In the genomic region with DNA sequence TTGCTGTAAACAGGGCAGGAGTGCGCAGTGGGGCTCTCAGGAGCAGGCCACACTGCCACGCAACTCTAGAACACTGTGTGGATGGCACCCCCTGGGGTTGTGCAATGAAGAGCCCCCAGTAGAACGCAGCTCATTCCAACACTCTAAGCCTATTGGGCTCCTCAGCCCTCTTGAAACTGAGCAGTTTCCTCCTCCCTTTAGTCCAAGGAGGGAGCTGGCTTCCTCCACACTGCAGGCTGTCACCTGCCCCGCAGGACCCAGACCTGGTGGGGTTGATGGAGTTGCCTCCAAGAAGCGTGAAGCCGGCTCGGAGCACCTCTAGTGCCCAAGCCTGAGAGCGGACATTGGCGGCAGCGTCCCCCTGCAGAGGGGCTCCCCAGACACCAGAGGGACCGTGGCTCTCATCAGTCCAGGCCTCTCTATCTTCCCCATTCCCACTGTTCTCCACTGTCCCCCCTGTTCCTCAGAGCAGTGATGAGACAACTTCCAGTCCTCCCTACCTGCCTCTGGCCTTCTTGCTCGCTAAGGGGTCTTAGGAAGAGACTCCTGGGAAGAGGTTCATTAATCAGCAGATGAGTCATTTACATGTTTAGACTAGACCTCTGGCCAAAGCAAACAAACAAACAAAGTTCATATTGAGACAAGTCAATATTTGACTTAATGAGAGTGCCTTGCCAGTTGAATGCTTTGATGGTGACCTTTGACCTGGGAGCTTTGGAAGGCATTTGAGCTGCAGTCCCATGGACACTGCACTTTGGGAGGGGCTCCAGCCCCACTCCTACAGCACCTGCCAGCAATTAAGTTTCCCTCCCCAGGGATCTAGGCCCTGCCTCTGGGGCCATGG, we compare ENCODE assay signal across 3 cellular contexts.
TF ChIP-seq lines count a peak whose summit lies in the region.

No MANE protein-coding gene starts in this region.

TF ChIP-seq in SK-N-SH treated with all-trans-retinoic acid at 6 μM for 48 hours, 23 proteins besides CTCF, POLR2A, EP300 and RAD21:
- TF ChIP-seq RARB (CRISPR knock-in tag; IDR thresholded peaks at IDR 0.05) (no peak), ZFP30 (CRISPR knock-in tag; IDR thresholded peaks at IDR 0.05) (no peak), ZFP3 (CRISPR knock-in tag; IDR thresholded peaks at IDR 0.05) (no peak), CSDC2 (CRISPR knock-in tag; IDR thresholded peaks at IDR 0.05) (no peak), ZNF70 (CRISPR knock-in tag; IDR thresholded peaks at IDR 0.05) (no peak), BACH2 (CRISPR knock-in tag; IDR thresholded peaks at IDR 0.05; ENCODE audit: borderline replicate concordance) (no peak), TCF4 (CRISPR knock-in tag; IDR thresholded peaks at IDR 0.05; ENCODE audit: borderline replicate concordance) (no peak), ARNTL (CRISPR knock-in tag; IDR thresholded peaks at IDR 0.05; ENCODE audit: borderline replicate concordance, low read depth) (no peak), ZNF8 (CRISPR knock-in tag; IDR thresholded peaks at IDR 0.05) (no peak), ISL1 (CRISPR knock-in tag; IDR thresholded peaks at IDR 0.05) (no peak)
- TF ChIP-seq, protein P1, sequence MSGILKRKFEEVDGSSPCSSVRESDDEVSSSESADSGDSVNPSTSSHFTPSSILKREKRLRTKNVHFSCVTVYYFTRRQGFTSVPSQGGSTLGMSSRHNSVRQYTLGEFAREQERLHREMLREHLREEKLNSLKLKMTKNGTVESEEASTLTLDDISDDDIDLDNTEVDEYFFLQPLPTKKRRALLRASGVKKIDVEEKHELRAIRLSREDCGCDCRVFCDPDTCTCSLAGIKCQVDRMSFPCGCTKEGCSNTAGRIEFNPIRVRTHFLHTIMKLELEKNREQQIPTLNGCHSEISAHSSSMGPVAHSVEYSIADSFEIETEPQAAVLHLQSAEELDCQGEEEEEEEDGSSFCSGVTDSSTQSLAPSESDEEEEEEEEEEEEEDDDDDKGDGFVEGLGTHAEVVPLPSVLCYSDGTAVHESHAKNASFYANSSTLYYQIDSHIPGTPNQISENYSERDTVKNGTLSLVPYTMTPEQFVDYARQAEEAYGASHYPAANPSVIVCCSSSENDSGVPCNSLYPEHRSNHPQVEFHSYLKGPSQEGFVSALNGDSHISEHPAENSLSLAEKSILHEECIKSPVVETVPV (CRISPR knock-in tag; IDR thresholded peaks at IDR 0.05): no peak

TF ChIP-seq in SK-N-SH, 30 proteins besides CTCF, POLR2A, EP300 and RAD21:
- TF ChIP-seq RXRA (IDR thresholded peaks at IDR 0.05; ENCODE audit: borderline replicate concordance, low read depth) (no peak), RFX5 (IDR thresholded peaks at IDR 0.05; ENCODE audit: low read length) (no peak)

TF ChIP-seq in HepG2, 621 proteins besides CTCF, POLR2A, EP300 and RAD21 (continues in another document):
- TF ChIP-seq MAFK (conservative IDR thresholded peaks at IDR 0.05 in 1 of 2, IDR thresholded peaks at IDR 0.05 in 1 of 2; ENCODE audit: low read length in 2 of 2) (no peak), KLF13 (CRISPR knock-in tag; IDR thresholded peaks at IDR 0.05) (no peak), ONECUT2 (CRISPR knock-in tag; IDR thresholded peaks at IDR 0.05) (no peak), GABPB1 (CRISPR knock-in tag; IDR thresholded peaks at IDR 0.05) (no peak), CC2D1A (CRISPR knock-in tag; IDR thresholded peaks at IDR 0.05) (no peak), ZNF607 (CRISPR knock-in tag; IDR thresholded peaks at IDR 0.05; ENCODE audit: borderline replicate concordance) (no peak), ZSCAN12 (CRISPR knock-in tag; IDR thresholded peaks at IDR 0.05) (no peak), ZNF34 (CRISPR knock-in tag; IDR thresholded peaks at IDR 0.05; ENCODE audit: borderline replicate concordance) (no peak), RARA (CRISPR knock-in tag; IDR thresholded peaks at IDR 0.05) (peak; percentile 96), CREM (IDR thresholded peaks at IDR 0.05) (peak; percentile 82), CREM (CRISPR knock-in tag; IDR thresholded peaks at IDR 0.05) (no peak), ZNF878 (CRISPR knock-in tag; IDR thresholded peaks at IDR 0.05) (peak; percentile 61), NAIF1 (CRISPR knock-in tag; IDR thresholded peaks at IDR 0.05; ENCODE audit: borderline replicate concordance) (no peak)
- TF ChIP-seq, protein P2, sequence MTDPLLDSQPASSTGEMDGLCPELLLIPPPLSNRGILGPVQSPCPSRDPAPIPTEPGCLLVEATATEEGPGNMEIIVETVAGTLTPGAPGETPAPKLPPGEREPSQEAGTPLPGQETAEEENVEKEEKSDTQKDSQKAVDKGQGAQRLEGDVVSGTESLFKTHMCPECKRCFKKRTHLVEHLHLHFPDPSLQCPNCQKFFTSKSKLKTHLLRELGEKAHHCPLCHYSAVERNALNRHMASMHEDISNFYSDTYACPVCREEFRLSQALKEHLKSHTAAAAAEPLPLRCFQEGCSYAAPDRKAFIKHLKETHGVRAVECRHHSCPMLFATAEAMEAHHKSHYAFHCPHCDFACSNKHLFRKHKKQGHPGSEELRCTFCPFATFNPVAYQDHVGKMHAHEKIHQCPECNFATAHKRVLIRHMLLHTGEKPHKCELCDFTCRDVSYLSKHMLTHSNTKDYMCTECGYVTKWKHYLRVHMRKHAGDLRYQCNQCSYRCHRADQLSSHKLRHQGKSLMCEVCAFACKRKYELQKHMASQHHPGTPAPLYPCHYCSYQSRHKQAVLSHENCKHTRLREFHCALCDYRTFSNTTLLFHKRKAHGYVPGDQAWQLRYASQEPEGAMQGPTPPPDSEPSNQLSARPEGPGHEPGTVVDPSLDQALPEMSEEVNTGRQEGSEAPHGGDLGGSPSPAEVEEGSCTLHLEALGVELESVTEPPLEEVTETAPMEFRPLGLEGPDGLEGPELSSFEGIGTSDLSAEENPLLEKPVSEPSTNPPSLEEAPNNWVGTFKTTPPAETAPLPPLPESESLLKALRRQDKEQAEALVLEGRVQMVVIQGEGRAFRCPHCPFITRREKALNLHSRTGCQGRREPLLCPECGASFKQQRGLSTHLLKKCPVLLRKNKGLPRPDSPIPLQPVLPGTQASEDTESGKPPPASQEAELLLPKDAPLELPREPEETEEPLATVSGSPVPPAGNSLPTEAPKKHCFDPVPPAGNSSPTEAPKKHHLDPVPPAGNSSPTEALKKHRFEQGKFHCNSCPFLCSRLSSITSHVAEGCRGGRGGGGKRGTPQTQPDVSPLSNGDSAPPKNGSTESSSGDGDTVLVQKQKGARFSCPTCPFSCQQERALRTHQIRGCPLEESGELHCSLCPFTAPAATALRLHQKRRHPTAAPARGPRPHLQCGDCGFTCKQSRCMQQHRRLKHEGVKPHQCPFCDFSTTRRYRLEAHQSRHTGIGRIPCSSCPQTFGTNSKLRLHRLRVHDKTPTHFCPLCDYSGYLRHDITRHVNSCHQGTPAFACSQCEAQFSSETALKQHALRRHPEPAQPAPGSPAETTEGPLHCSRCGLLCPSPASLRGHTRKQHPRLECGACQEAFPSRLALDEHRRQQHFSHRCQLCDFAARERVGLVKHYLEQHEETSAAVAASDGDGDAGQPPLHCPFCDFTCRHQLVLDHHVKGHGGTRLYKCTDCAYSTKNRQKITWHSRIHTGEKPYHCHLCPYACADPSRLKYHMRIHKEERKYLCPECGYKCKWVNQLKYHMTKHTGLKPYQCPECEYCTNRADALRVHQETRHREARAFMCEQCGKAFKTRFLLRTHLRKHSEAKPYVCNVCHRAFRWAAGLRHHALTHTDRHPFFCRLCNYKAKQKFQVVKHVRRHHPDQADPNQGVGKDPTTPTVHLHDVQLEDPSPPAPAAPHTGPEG (CRISPR knock-in tag; IDR thresholded peaks at IDR 0.05): no peak
- TF ChIP-seq, protein P3, sequence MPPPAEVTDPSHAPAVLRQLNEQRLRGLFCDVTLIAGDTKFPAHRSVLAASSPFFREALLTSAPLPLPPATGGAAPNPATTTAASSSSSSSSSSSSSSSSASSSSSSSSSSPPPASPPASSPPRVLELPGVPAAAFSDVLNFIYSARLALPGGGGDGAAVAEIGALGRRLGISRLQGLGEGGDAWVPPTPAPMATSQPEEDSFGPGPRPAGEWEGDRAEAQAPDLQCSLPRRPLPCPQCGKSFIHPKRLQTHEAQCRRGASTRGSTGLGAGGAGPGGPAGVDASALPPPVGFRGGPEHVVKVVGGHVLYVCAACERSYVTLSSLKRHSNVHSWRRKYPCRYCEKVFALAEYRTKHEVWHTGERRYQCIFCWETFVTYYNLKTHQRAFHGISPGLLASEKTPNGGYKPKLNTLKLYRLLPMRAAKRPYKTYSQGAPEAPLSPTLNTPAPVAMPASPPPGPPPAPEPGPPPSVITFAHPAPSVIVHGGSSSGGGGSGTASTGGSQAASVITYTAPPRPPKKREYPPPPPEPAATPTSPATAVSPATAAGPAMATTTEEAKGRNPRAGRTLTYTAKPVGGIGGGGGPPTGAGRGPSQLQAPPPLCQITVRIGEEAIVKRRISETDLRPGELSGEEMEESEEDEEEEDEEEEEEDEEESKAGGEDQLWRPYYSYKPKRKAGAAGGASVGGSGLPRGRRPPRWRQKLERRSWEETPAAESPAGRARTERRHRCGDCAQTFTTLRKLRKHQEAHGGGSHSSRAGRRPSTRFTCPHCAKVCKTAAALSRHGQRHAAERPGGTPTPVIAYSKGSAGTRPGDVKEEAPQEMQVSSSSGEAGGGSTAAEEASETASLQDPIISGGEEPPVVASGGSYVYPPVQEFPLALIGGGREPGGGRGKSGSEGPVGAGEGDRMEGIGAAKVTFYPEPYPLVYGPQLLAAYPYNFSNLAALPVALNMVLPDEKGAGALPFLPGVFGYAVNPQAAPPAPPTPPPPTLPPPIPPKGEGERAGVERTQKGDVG (CRISPR knock-in tag; IDR thresholded peaks at IDR 0.05; ENCODE audit: borderline replicate concordance): no peak
- TF ChIP-seq, protein P4, sequence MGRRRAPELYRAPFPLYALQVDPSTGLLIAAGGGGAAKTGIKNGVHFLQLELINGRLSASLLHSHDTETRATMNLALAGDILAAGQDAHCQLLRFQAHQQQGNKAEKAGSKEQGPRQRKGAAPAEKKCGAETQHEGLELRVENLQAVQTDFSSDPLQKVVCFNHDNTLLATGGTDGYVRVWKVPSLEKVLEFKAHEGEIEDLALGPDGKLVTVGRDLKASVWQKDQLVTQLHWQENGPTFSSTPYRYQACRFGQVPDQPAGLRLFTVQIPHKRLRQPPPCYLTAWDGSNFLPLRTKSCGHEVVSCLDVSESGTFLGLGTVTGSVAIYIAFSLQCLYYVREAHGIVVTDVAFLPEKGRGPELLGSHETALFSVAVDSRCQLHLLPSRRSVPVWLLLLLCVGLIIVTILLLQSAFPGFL (CRISPR knock-in tag; IDR thresholded peaks at IDR 0.05): no peak
- TF ChIP-seq, protein P5, sequence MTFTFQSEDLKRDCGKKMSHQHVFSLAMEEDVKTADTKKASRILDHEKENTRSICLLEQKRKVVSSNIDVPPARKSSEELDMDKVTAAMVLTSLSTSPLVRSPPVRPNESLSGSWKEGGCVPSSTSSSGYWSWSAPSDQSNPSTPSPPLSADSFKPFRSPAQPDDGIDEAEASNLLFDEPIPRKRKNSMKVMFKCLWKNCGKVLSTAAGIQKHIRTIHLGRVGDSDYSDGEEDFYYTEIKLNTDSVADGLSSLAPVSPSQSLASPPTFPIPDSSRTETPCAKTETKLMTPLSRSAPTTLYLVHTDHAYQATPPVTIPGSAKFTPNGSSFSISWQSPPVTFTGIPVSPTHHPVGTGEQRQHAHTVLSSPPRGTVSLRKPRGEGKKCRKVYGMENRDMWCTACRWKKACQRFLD (CRISPR knock-in tag; IDR thresholded peaks at IDR 0.05; ENCODE audit: borderline replicate concordance): no peak
- TF ChIP-seq, protein P6, sequence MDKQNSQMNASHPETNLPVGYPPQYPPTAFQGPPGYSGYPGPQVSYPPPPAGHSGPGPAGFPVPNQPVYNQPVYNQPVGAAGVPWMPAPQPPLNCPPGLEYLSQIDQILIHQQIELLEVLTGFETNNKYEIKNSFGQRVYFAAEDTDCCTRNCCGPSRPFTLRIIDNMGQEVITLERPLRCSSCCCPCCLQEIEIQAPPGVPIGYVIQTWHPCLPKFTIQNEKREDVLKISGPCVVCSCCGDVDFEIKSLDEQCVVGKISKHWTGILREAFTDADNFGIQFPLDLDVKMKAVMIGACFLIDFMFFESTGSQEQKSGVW (CRISPR knock-in tag; IDR thresholded peaks at IDR 0.05; ENCODE audit: borderline replicate concordance): no peak
- TF ChIP-seq, protein P7, sequence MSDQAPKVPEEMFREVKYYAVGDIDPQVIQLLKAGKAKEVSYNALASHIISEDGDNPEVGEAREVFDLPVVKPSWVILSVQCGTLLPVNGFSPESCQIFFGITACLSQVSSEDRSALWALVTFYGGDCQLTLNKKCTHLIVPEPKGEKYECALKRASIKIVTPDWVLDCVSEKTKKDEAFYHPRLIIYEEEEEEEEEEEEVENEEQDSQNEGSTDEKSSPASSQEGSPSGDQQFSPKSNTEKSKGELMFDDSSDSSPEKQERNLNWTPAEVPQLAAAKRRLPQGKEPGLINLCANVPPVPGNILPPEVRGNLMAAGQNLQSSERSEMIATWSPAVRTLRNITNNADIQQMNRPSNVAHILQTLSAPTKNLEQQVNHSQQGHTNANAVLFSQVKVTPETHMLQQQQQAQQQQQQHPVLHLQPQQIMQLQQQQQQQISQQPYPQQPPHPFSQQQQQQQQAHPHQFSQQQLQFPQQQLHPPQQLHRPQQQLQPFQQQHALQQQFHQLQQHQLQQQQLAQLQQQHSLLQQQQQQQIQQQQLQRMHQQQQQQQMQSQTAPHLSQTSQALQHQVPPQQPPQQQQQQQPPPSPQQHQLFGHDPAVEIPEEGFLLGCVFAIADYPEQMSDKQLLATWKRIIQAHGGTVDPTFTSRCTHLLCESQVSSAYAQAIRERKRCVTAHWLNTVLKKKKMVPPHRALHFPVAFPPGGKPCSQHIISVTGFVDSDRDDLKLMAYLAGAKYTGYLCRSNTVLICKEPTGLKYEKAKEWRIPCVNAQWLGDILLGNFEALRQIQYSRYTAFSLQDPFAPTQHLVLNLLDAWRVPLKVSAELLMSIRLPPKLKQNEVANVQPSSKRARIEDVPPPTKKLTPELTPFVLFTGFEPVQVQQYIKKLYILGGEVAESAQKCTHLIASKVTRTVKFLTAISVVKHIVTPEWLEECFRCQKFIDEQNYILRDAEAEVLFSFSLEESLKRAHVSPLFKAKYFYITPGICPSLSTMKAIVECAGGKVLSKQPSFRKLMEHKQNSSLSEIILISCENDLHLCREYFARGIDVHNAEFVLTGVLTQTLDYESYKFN (CRISPR knock-in tag; conservative IDR thresholded peaks at IDR 0.05): peak; percentile 94
- TF ChIP-seq, protein P8, sequence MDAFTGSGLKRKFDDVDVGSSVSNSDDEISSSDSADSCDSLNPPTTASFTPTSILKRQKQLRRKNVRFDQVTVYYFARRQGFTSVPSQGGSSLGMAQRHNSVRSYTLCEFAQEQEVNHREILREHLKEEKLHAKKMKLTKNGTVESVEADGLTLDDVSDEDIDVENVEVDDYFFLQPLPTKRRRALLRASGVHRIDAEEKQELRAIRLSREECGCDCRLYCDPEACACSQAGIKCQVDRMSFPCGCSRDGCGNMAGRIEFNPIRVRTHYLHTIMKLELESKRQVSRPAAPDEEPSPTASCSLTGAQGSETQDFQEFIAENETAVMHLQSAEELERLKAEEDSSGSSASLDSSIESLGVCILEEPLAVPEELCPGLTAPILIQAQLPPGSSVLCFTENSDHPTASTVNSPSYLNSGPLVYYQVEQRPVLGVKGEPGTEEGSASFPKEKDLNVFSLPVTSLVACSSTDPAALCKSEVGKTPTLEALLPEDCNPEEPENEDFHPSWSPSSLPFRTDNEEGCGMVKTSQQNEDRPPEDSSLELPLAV (CRISPR knock-in tag; conservative IDR thresholded peaks at IDR 0.05; ENCODE audit: low read depth): no peak
- TF ChIP-seq, protein P9, sequence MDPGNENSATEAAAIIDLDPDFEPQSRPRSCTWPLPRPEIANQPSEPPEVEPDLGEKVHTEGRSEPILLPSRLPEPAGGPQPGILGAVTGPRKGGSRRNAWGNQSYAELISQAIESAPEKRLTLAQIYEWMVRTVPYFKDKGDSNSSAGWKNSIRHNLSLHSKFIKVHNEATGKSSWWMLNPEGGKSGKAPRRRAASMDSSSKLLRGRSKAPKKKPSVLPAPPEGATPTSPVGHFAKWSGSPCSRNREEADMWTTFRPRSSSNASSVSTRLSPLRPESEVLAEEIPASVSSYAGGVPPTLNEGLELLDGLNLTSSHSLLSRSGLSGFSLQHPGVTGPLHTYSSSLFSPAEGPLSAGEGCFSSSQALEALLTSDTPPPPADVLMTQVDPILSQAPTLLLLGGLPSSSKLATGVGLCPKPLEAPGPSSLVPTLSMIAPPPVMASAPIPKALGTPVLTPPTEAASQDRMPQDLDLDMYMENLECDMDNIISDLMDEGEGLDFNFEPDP (CRISPR knock-in tag; conservative IDR thresholded peaks at IDR 0.05): no peak
